ENCODE assay signal across 9 cellular contexts in genomic region chr11:72780291-72781062, GRCh38. TPM values are rescaled to one million over a fixed set of nuclear protein-coding genes. Genes with fewer than 3 reads are reported as not detected.
DNase-seq lines count a peak whose midpoint lies in the region; ATAC-seq, FAIRE-seq and TF ChIP-seq lines count a peak whose summit lies in the region.
"Had no signal": no experiment of that assay in that cellular context is flagged by ENCODE, and none has a peak within 500 bp of the region (broad histone marks: within the 10 kb centered on the region; RNA-seq: fewer than 3 reads in every experiment).

No MANE protein-coding gene starts in this region.

- H3K4me1 Mint-ChIP-seq in stimulated activated naive CD8-positive, alpha-beta T cell treated with anti-CD3 and anti-CD28 coated beads, Interleukin-15, Interleukin-2, amounts not matched to agents 100 ng/mL and 50 ng/mL, for 24 hours (ENCODE audit: low read depth), result peaks cover 18% of the 10 kb centered on the region

- 73 to 76% methylated on average over 8 to 11 of the region's 11 CpGs for WGBS in testis, 2 donors

- H3K27me3 ChIP-seq in bronchial epithelial cell (ENCODE audit: control insufficient read depth, insufficient read depth, low read length), result no peaks in the 10 kb centered on the region
- no peaks in the 10 kb centered on the region for H3K27me3 ChIP-seq in testis

- H3K27ac Mint-ChIP-seq in stimulated activated naive CD8-positive, alpha-beta T cell treated with anti-CD3 and anti-CD28 coated beads, Interleukin-15, Interleukin-2, amounts not matched to agents 100 ng/mL and 50 ng/mL, for 24 hours, result no peak overlapping the region

- no peak for DNase-seq in stimulated activated naive CD8-positive, alpha-beta T cell treated with anti-CD3 and anti-CD28 coated beads, Interleukin-15, Interleukin-2, amounts not matched to agents 100 U/mL and 50 U/mL, for 24 hours
- DNase-seq in bronchial epithelial cell (ENCODE audit: low read depth) (peak; percentile 30), mucosa of descending colon (peak in 2 of 3 donors; percentile 49 to 52), NCI-H1092 treated with DMSO at 0.1 percent for 48 hours (lab: John Stamatoyannopoulos, UW) (no peak), testis (no peak), NCI-H1048 (lab: John Stamatoyannopoulos, UW) (no peak)
- DNase-seq: stimulated activated CD4-positive, alpha-beta T cell treated with anti-CD3 and anti-CD28 coated beads, Interleukin-2, amount 100 ng/mL, for 48 hours had no signal

- H3K36me3 Mint-ChIP-seq in stimulated activated naive CD8-positive, alpha-beta T cell treated with anti-CD3 and anti-CD28 coated beads, Interleukin-15, Interleukin-2, amounts not matched to agents 100 ng/mL and 50 ng/mL, for 24 hours (ENCODE audit: low read depth), result no peaks in the 10 kb centered on the region

- no peak for TF ChIP-seq POLR2A in testis (IDR thresholded peaks at IDR 0.05)

- H3K9me3 Mint-ChIP-seq in stimulated activated naive CD8-positive, alpha-beta T cell treated with anti-CD3 and anti-CD28 coated beads, Interleukin-15, Interleukin-2, amounts not matched to agents 100 ng/mL and 50 ng/mL, for 24 hours, result no peaks in the 10 kb centered on the region

- FAIRE-seq in bronchial epithelial cell (lab: Jason Lieb, UNC), result no peak

- no peak for ATAC-seq in stimulated activated naive CD8-positive, alpha-beta T cell treated with anti-CD3 and anti-CD28 coated beads, Interleukin-15, Interleukin-2, amounts not matched to agents 100 U/mL and 50 U/mL, for 24 hours
- no peak for ATAC-seq in mucosa of descending colon
- no peak for ATAC-seq in GM19328 (IDR thresholded peaks at IDR 0.05; ENCODE audit: unreplicated experiment)

- no peaks in the 10 kb centered on the region for H3K36me3 ChIP-seq in bronchial epithelial cell (ENCODE audit: control insufficient read depth, insufficient read depth, low read length)
- no peaks in the 10 kb centered on the region for H3K36me3 ChIP-seq in mucosa of descending colon (ENCODE audit: low read depth)
- H3K36me3 ChIP-seq in testis (ENCODE audit: low read depth, missing control alignments), result no peaks in the 10 kb centered on the region

- TF ChIP-seq CTCF in bronchial epithelial cell (IDR thresholded peaks at IDR 0.05; ENCODE audit: insufficient read depth, low read length, severe bottlenecking), result no peak
- no peak for TF ChIP-seq CTCF in mucosa of descending colon (IDR thresholded peaks at IDR 0.05)
- TF ChIP-seq CTCF in testis (IDR thresholded peaks at IDR 0.05), result no peak

- H3K4me1 ChIP-seq in mucosa of descending colon (ENCODE audit: low read depth) (peaks cover 51% of the 10 kb centered on the region), testis (peaks cover 16% of the 10 kb centered on the region)

- H3K9me3 ChIP-seq in mucosa of descending colon, result no peaks in the 10 kb centered on the region
- no peaks in the 10 kb centered on the region for H3K9me3 ChIP-seq in testis

- H3K4me3 ChIP-seq in bronchial epithelial cell (ENCODE audit: low read depth, low read length), result peak overlapping the region; percentile 56
- peak overlapping the region; percentile 72 for H3K4me3 ChIP-seq in mucosa of descending colon
- peak overlapping the region in 1 of 2 donors; percentile 61 for H3K4me3 ChIP-seq in testis

- H3K27ac ChIP-seq in testis, result no peak overlapping the region

- no peaks in the 10 kb centered on the region for H3K27me3 Mint-ChIP-seq in stimulated activated naive CD8-positive, alpha-beta T cell treated with anti-CD3 and anti-CD28 coated beads, Interleukin-15, Interleukin-2, amounts not matched to agents 100 ng/mL and 50 ng/mL, for 24 hours

- H3K4me3 Mint-ChIP-seq in stimulated activated naive CD8-positive, alpha-beta T cell treated with anti-CD3 and anti-CD28 coated beads, Interleukin-15, Interleukin-2, amounts not matched to agents 100 ng/mL and 50 ng/mL, for 24 hours, result peak overlapping the region; percentile 48

- intact Hi-C loops in mucosa of descending colon (cut with DNase I, micrococcal nuclease) (no loop called here), testis (cut with DNase I; ENCODE audit: low total_unique reads) (no loop called here)

RNA-seq across cellular contexts. Expression of gene STARD10, which starts 13.4 kb away (rescaled TPM):
- total RNA-seq in bronchial epithelial cell (118 and 179 TPM in 2 replicates), mucosa of descending colon (100 to 1,000 TPM; 177 to 472 (median 306) TPM), testis (100 to 1,000 TPM; 130 to 202 TPM)
- polyA plus RNA-seq in testis (ENCODE audit: insufficient read depth, low read depth, low replicate concordance), result 379 TPM

RNA-seq across cellular contexts. Expression of gene ARAP1, which starts 28.3 kb away (rescaled TPM):
- total RNA-seq in bronchial epithelial cell (49.5 and 63.6 TPM in 2 replicates), mucosa of descending colon (10 to 100 TPM; 69.3 to 84.8 (median 84.0) TPM), testis (10 to 100 TPM; 65.2 to 88.3 TPM)
- 46.9 TPM for polyA plus RNA-seq in testis (ENCODE audit: insufficient read depth, low read depth, low replicate concordance)

RNA-seq across cellular contexts. Expression of gene ATG16L2, which starts 33.7 kb away (rescaled TPM):
- total RNA-seq in bronchial epithelial cell (5.3 and 8.1 TPM in 2 replicates), mucosa of descending colon (10 to 100 TPM; 37.7 to 64.3 (median 52.5) TPM), testis (10 to 100 TPM; 33.8 to 39.5 TPM)
- polyA plus RNA-seq in testis (ENCODE audit: insufficient read depth, low read depth, low replicate concordance), result 16.2 TPM

Comparison
In these comparisons a context has a peak if more than half of its experiments do, and no peak if none do; other contexts are left out.
1. DNase-seq: peak in bronchial epithelial cell (single experiment) and mucosa of descending colon (2 of 3); none in stimulated activated naive CD8-positive, alpha-beta T cell treated with anti-CD3 and anti-CD28 coated beads, Interleukin-15, Interleukin-2, amounts not matched to agents 100 U/mL and 50 U/mL, for 24 hours (single experiment), NCI-H1092 treated with DMSO at 0.1 percent for 48 hours (single experiment), testis (single experiment) and NCI-H1048 (single experiment).